Comparison of ENCODE assay signal across 11 cellular contexts in the genomic region with DNA sequence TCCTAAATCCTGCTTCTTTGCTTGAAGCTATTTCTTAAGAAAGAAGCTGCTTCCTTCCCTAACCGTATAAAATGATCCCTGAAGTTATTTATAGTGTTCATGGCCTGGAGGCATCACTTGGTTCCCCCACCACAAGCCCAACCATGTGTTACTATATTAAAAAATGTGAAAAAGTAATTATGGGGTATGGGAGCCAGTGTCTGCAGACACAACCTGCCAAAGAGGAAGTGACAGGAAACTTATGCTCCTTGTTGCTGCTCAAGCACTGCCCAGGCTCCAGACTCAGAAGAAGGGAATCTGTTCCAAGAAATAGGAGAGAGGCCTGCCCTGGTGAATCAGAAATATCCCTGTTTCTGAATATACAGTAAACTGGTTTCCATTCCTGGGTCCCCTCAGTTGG.
A peak's percentile ranks its signal among the peaks of the same experiment; 100 is the strongest.
DNase-seq lines count a peak whose midpoint lies in the region; ATAC-seq and TF ChIP-seq lines count a peak whose summit lies in the region.
"Had no signal": no experiment of that assay in that cellular context is flagged by ENCODE, and none has a peak within 500 bp of the region (broad histone marks: within the 10 kb centered on the region; RNA-seq: fewer than 3 reads in every experiment).

No MANE protein-coding gene starts in this region.

- H3K9me3 ChIP-seq in right cardiac atrium (ENCODE audit: control insufficient read depth, low read length) (no peaks in the 10 kb centered on the region), thoracic aorta (no peaks in the 10 kb centered on the region)

- BruUV-seq in MCF 10A (replicated peaks; lab: Mats Ljungman, UMichigan): no TSS peak

- H3K27me3 Mint-ChIP-seq in MCF 10A (ENCODE audit: insufficient read depth, unreplicated experiment): no peaks in the 10 kb centered on the region
- H3K27me3 Mint-ChIP-seq: memory B cell had no signal

- no peaks in the 10 kb centered on the region for H3K36me3 ChIP-seq in thoracic aorta

- peak; percentile 84 for DNase-seq in M059J (ENCODE audit: low read depth)
- no peak for DNase-seq in MCF 10A (ENCODE audit: unreplicated experiment)
- no peak for DNase-seq in right cardiac atrium
- no peak for DNase-seq in thoracic aorta (ENCODE audit: low spot score)
- no peak for DNase-seq in NCI-H2227 treated with DMSO at 0.1 percent for 48 hours (lab: John Stamatoyannopoulos, UW)
- DNase-seq: activated naive CD8-positive, alpha-beta T cell treated with anti-CD3 and anti-CD28 coated beads, Interleukin-2, amount 50 U/mL, for 24 hours; NCI-H2171 had no signal

- H3K27me3 ChIP-seq in right cardiac atrium (ENCODE audit: control insufficient read depth, insufficient read depth) (no peaks in the 10 kb centered on the region), thoracic aorta (replicated peaks; ENCODE audit: insufficient read depth) (no peaks in the 10 kb centered on the region)

- no peaks in the 10 kb centered on the region for H3K4me1 ChIP-seq in right cardiac atrium (ENCODE audit: control insufficient read depth, insufficient read depth, low read length)
- H3K4me1 ChIP-seq in thoracic aorta (ENCODE audit: control insufficient read depth in 1 of 2, low read depth in 2 of 2): peaks cover 15 to 36% of the 10 kb centered on the region in 2 donors

- H3K4me3 Mint-ChIP-seq in MCF 10A (ENCODE audit: unreplicated experiment): no peak overlapping the region
- H3K4me3 Mint-ChIP-seq: activated naive CD8-positive, alpha-beta T cell treated with anti-CD3 and anti-CD28 coated beads, Interleukin-2, amount 50 U/mL, for 24 hours; memory B cell had no signal

- H3K27ac ChIP-seq in right cardiac atrium (ENCODE audit: low read length) (no peak overlapping the region), thoracic aorta (peak overlapping the region; percentile 40 to 43)

- H3K36me3 Mint-ChIP-seq in MCF 10A (ENCODE audit: insufficient read depth, unreplicated experiment): no peaks in the 10 kb centered on the region
- H3K36me3 Mint-ChIP-seq: memory B cell had no signal

- ATAC-seq in right cardiac atrium (peak; percentile 45 to 54), thoracic aorta (ENCODE audit: insufficient number of reproducible peaks, low FRiP score, low read depth) (no peak), GM21360 (IDR thresholded peaks at IDR 0.05; ENCODE audit: unreplicated experiment) (no peak), GM21737 (IDR thresholded peaks at IDR 0.05; ENCODE audit: unreplicated experiment) (no peak)
- ATAC-seq: activated naive CD8-positive, alpha-beta T cell treated with anti-CD3 and anti-CD28 coated beads, Interleukin-2, amount 50 U/mL, for 24 hours; K562 had no signal

- peaks cover 43% of the 10 kb centered on the region for H3K4me1 Mint-ChIP-seq in MCF 10A (ENCODE audit: insufficient read depth, unreplicated experiment)
- H3K4me1 Mint-ChIP-seq: activated naive CD8-positive, alpha-beta T cell treated with anti-CD3 and anti-CD28 coated beads, Interleukin-2, amount 50 U/mL, for 24 hours; memory B cell had no signal

- no peaks in the 10 kb centered on the region for H3K9me3 Mint-ChIP-seq in MCF 10A (ENCODE audit: unreplicated experiment)
- H3K9me3 Mint-ChIP-seq: activated naive CD8-positive, alpha-beta T cell treated with anti-CD3 and anti-CD28 coated beads, Interleukin-2, amount 50 U/mL, for 24 hours; memory B cell had no signal

- intact Hi-C loops in MCF 10A (cut with micrococcal nuclease) (loop anchor here (2.0 to 10.0 kb wide), 4 partner anchors 219 to 509 kb away; a partner anchor contains a TSS), right cardiac atrium (cut with DNase I) (loop anchor here in 3 of 4 donors (2.0 to 10.0 kb wide), 4 partner anchors 154 to 639 kb away; a partner anchor contains a TSS)

- no peak overlapping the region for H3K4me3 ChIP-seq in right cardiac atrium (ENCODE audit: low read length)
- H3K4me3 ChIP-seq in thoracic aorta: no peak overlapping the region
- H3K4me3 ChIP-seq: K562 had no signal

- POLR2A ChIA-PET in MCF 10A (lab: Yijun Ruan, JAX): interaction anchor here (0.8 to 1.2 kb wide), 3 partner anchors 174 to 848 kb away, joined by 3 read pairs; no protein-coding TSS in a partner anchor

- 1% methylated on average over 1 of the region's 1 CpG for WGBS in right cardiac atrium

- CTCF ChIA-PET in MCF 10A (lab: Yijun Ruan, JAX): interaction anchor here (0.7 to 4.2 kb wide), 16 partner anchors 9 to 741 kb away, joined by 3 to 43 read pairs (median 6); no protein-coding TSS in a partner anchor

- H3K27ac Mint-ChIP-seq in MCF 10A (ENCODE audit: low read depth, unreplicated experiment): peak overlapping the region; percentile 39
- H3K27ac Mint-ChIP-seq: activated naive CD8-positive, alpha-beta T cell treated with anti-CD3 and anti-CD28 coated beads, Interleukin-2, amount 50 U/mL, for 24 hours; memory B cell had no signal

- TF ChIP-seq CTCF in MCF 10A (IDR thresholded peaks at IDR 0.05; ENCODE audit: unreplicated experiment): no peak
- no peak for TF ChIP-seq CTCF in thoracic aorta (IDR thresholded peaks at IDR 0.05)

Comparison
In these comparisons a context has a peak if more than half of its experiments do, and no peak if none do; other contexts are left out.
1. ATAC-seq: peak in right cardiac atrium (2 of 2); none in thoracic aorta (single experiment), GM21360 (single experiment) and GM21737 (single experiment).